ENCODE assay signal across 14 cellular contexts in genomic region chr2:42755161-42755900, GRCh38. TPM values are rescaled to one million over a fixed set of nuclear protein-coding genes. Genes with fewer than 3 reads are reported as not detected.
DNase-seq lines count a peak whose midpoint lies in the region; ATAC-seq and TF ChIP-seq lines count a peak whose summit lies in the region.
"Had no signal": no experiment of that assay in that cellular context is flagged by ENCODE, and none has a peak within 500 bp of the region (broad histone marks: within the 10 kb centered on the region; RNA-seq: fewer than 3 reads in every experiment).

No MANE protein-coding gene starts in this region.

- no TSS peak for BruUV-seq in Panc1 (replicated peaks; lab: Mats Ljungman, UMichigan)

- no peaks in the 10 kb centered on the region for H3K4me1 ChIP-seq in Panc1 (ENCODE audit: control insufficient read depth, insufficient read depth, low read length)

- no peaks in the 10 kb centered on the region for H3K36me3 ChIP-seq in Panc1 (ENCODE audit: control insufficient read depth, insufficient read depth, low read length)

- no peaks in the 10 kb centered on the region for H3K9me3 ChIP-seq in Panc1 (ENCODE audit: control insufficient read depth, insufficient read depth, low read depth, low read length)

- no peaks in the 10 kb centered on the region for H3K27me3 ChIP-seq in Panc1 (ENCODE audit: control insufficient read depth, insufficient read depth, low read length)

- H3K27ac ChIP-seq in Panc1 (ENCODE audit: low read length) = no peak overlapping the region
- no peak overlapping the region for H3K27ac ChIP-seq in RWPE1

- POLR2A ChIA-PET in Panc1 (lab: Charles Lee) (no interaction called here), RWPE1 (lab: Yijun Ruan, JAX; ENCODE audit: low non-redundant PET) (no interaction called here)

- intact Hi-C loops in Panc1 (cut with micrococcal nuclease; ENCODE audit: unreplicated experiment) = no loop called here

- H3K4me3 ChIP-seq in Panc1 (ENCODE audit: low read depth in 2 of 2, low read length in 2 of 2) = no peak overlapping the region
- H3K4me3 ChIP-seq: coronary artery had no signal

- ATAC-seq in Panc1 = 0 out of 2 replicates have a peak, but pooled peaks have one; percentile 18
- ATAC-seq in GM18520 (IDR thresholded peaks at IDR 0.05; ENCODE audit: unreplicated experiment) = no peak
- no peak for ATAC-seq in HG02610 (IDR thresholded peaks at IDR 0.05; ENCODE audit: unreplicated experiment)
- ATAC-seq: HCT116 had no signal

- in situ Hi-C loops in Panc1 (cut with HindIII; ENCODE audit: low pct_unique_long_range_greater_than_20kb, low sequenced_read_pairs) = no loop called here

- TF ChIP-seq CTCF in Panc1 (IDR thresholded peaks at IDR 0.05) (no peak), RWPE1 (conservative IDR thresholded peaks at IDR 0.05; ENCODE audit: low read depth) (no peak)

- peak; percentile 50 for DNase-seq in activated CD8-positive, alpha-beta memory T cell treated with anti-CD3 and anti-CD28 coated beads for 24 hours
- no peak for DNase-seq in activated CD8-positive, alpha-beta memory T cell treated with anti-CD3 and anti-CD28 coated beads, Interleukin-2, amount 50 U/mL, for 4 hours
- DNase-seq in Panc1 (ENCODE audit: low read depth, low spot score) (no peak), islet precursor cell (peak; percentile 53), stromal cell of bone marrow (ENCODE audit: low read depth) (peak; percentile 33), RWPE1 (ENCODE audit: low spot score) (no peak)
- DNase-seq: activated CD4-positive, alpha-beta T cell treated with anti-CD3 and anti-CD28 coated beads for 1 hour; mesendoderm; NCI-H2171 had no signal

- CTCF ChIA-PET in Panc1 (lab: Charles Lee) (no interaction called here), RWPE1 (lab: Yijun Ruan, JAX) (no interaction called here)

RNA-seq across cellular contexts. Expression of gene OXER1, which starts 8.6 kb away (rescaled TPM):
- total RNA-seq in Panc1 (2021; ENCODE audit: unreplicated experiment) = 0.10 TPM
- 0.17 TPM for polyA plus RNA-seq in Panc1 (2012; ENCODE audit: insufficient read length)
- total RNA-seq: A172 had no signal

RNA-seq across cellular contexts. Expression of gene HAAO, which starts 37.1 kb away (rescaled TPM):
- 0.74 TPM for total RNA-seq in Panc1 (2021; ENCODE audit: unreplicated experiment)
- 1.4 TPM for polyA plus RNA-seq in Panc1 (2012; ENCODE audit: insufficient read length)
- total RNA-seq: A172 had no signal

Comparison
In these comparisons a context has a peak if more than half of its experiments do, and no peak if none do; other contexts are left out.
1. DNase-seq: peak in activated CD8-positive, alpha-beta memory T cell treated with anti-CD3 and anti-CD28 coated beads for 24 hours (single experiment), islet precursor cell (single experiment) and stromal cell of bone marrow (single experiment); none in activated CD8-positive, alpha-beta memory T cell treated with anti-CD3 and anti-CD28 coated beads, Interleukin-2, amount 50 U/mL, for 4 hours (single experiment), Panc1 (single experiment) and RWPE1 (single experiment).